8 cellular contexts compared by ENCODE assay signal in genomic region chr12:63779498-63780481, GRCh38. TPM values are rescaled to one million over a fixed set of nuclear protein-coding genes. Genes with fewer than 3 reads are reported as not detected.
DNase-seq lines count a peak whose midpoint lies in the region; ATAC-seq, FAIRE-seq and TF ChIP-seq lines count a peak whose summit lies in the region.

TSS of gene RXYLT1 (plus strand) at chr12:63779909. CDS start at chr12:63779961, 52 bp downstream.

- peak; percentile 97 for ATAC-seq in GM21423 (IDR thresholded peaks at IDR 0.05; ENCODE audit: unreplicated experiment)

- H3K9me3 ChIP-seq in HUES48 (ENCODE audit: control insufficient read depth, insufficient read depth, low read length) (no peaks in the 10 kb centered on the region), OCI-LY3 (ENCODE audit: insufficient read depth, low read length) (no peaks in the 10 kb centered on the region), endothelial cell of umbilical vein (replicated peaks; ENCODE audit: control insufficient read depth, insufficient read depth, low read length) (no peaks in the 10 kb centered on the region)

- no peaks in the 10 kb centered on the region for H3K9me1 ChIP-seq in endothelial cell of umbilical vein (replicated peaks; ENCODE audit: control insufficient read depth, extremely low read depth, insufficient read depth, low read length)

- H3K4me1 ChIP-seq in HUES48 (ENCODE audit: control insufficient read depth, insufficient read depth, low read length): peaks cover 8% of the 10 kb centered on the region; the same call in 1 of the 2 replicates
- H3K4me1 ChIP-seq in OCI-LY3 (ENCODE audit: low read length): peaks cover 16% of the 10 kb centered on the region
- H3K4me1 ChIP-seq in endothelial cell of umbilical vein (ENCODE audit: control insufficient read depth, extremely low read depth, insufficient read depth, low read length): peaks cover 12% of the 10 kb centered on the region

- H3K27me3 ChIP-seq in HUES48 (ENCODE audit: control insufficient read depth, insufficient read depth, low read length) (no peaks in the 10 kb centered on the region), OCI-LY3 (ENCODE audit: low read depth, low read length) (no peaks in the 10 kb centered on the region), endothelial cell of umbilical vein (ENCODE audit: control insufficient read depth in 2 of 2, insufficient read depth in 2 of 2, low read length in 2 of 2) (peaks cover 8 to 29% of the 10 kb centered on the region in 2 experiments)

- TSS peak; percentile 62 for BruUV-seq in endothelial cell of umbilical vein (replicated peaks; lab: Mats Ljungman, UMichigan)

- POLR2A ChIA-PET in endothelial cell of umbilical vein (lab: Charles Lee): no interaction called here

- TF ChIP-seq POLR2A in endothelial cell of umbilical vein (IDR thresholded peaks at IDR 0.05; ENCODE audit: low read depth, low read length): peak; percentile 75

- FAIRE-seq in D721Med (lab: Jason Lieb, UNC) (no peak), endothelial cell of umbilical vein (lab: Jason Lieb, UNC) (peak; percentile 84)

- no peaks in the 10 kb centered on the region for H4K20me1 ChIP-seq in OCI-LY3 (ENCODE audit: insufficient read depth, low read length)
- no peaks in the 10 kb centered on the region for H4K20me1 ChIP-seq in endothelial cell of umbilical vein (replicated peaks; ENCODE audit: control insufficient read depth, extremely low read depth, insufficient read depth, low read length)

- DNase-seq in D721Med (ENCODE audit: insufficient read length, low spot score): peak; percentile 45
- peak; percentile 74 for DNase-seq in activated T-cell treated with anti-CD3 and anti-CD28 coated beads for 1 hour (ENCODE audit: low read depth)
- DNase-seq in endothelial cell of umbilical vein (ENCODE audit: low read depth, low spot score): peak; percentile 82
- peak; percentile 65 for DNase-seq in middle frontal gyrus (ENCODE audit: extremely low spot score, low spot score)
- peak; percentile 73 to 77 for DNase-seq in stimulated activated CD8-positive, alpha-beta memory T cell treated with anti-CD3 and anti-CD28 coated beads, Interleukin-4, amount 100 ng/mL, for 1 hour (ENCODE audit: low read depth in 2 of 2, low spot score in 1 of 2)

- H3K4me2 ChIP-seq in OCI-LY3 (ENCODE audit: low read length): peak within 1 kb of the TSS; percentile 90
- H3K4me2 ChIP-seq in endothelial cell of umbilical vein (ENCODE audit: insufficient read depth, low read length): peak within 1 kb of the TSS; percentile 88

- dilution Hi-C loops in endothelial cell of umbilical vein (cut with MboI; ENCODE audit: extremely low pct_ligation_motif_present, low sequenced_read_pairs): no loop called here

- H3K27ac ChIP-seq in HUES48 (ENCODE audit: low read depth, low read length) (peak within 1 kb of the TSS; percentile 88), OCI-LY3 (ENCODE audit: low read length) (peak within 1 kb of the TSS; percentile 62), endothelial cell of umbilical vein (ENCODE audit: insufficient read depth, low read depth, low read length) (peak within 1 kb of the TSS; percentile 77)

- H3K9ac ChIP-seq in HUES48 (ENCODE audit: low read depth, low read length) (peak within 1 kb of the TSS; percentile 93), OCI-LY3 (ENCODE audit: low read length) (peak within 1 kb of the TSS; percentile 80), endothelial cell of umbilical vein (replicated peaks; ENCODE audit: extremely low read depth, insufficient read depth, low read length) (peak within 1 kb of the TSS; percentile 73)

- intact Hi-C loops in endothelial cell of umbilical vein (cut with micrococcal nuclease): loop anchor here (5.0 kb wide), 2 partner anchors 357 to 487 kb away; no protein-coding TSS in a partner anchor

- peaks cover 31% of the 10 kb centered on the region for H3K36me3 ChIP-seq in HUES48 (ENCODE audit: control insufficient read depth, insufficient read depth, low read length)
- peaks cover 17% of the 10 kb centered on the region for H3K36me3 ChIP-seq in OCI-LY3 (replicated peaks; ENCODE audit: low read depth, low read length)
- peaks cover 0 to 2% of the 10 kb centered on the region in 2 experiments for H3K36me3 ChIP-seq in endothelial cell of umbilical vein (ENCODE audit: control insufficient read depth in 2 of 2, extremely low read depth in 1 of 2, insufficient read depth in 2 of 2, low read length in 2 of 2)

- H2AFZ ChIP-seq in OCI-LY3 (ENCODE audit: low read depth, low read length) (peak within 1 kb of the TSS; percentile 97), endothelial cell of umbilical vein (ENCODE audit: low read depth, low read length) (peak within 1 kb of the TSS; percentile 98)

- peak within 1 kb of the TSS; percentile 97 for H3K4me3 ChIP-seq in HUES48 (ENCODE audit: low read depth, low read length)
- H3K4me3 ChIP-seq in OCI-LY3 (ENCODE audit: low read length): peak within 1 kb of the TSS; percentile 83
- peak within 1 kb of the TSS; percentile 60 to 81 (median 74) for H3K4me3 ChIP-seq in endothelial cell of umbilical vein (replicated peaks in 1 of 3; ENCODE audit: insufficient read depth in 1 of 3, low read depth in 1 of 3, low read length in 3 of 3)

- H3K79me2 ChIP-seq in OCI-LY3 (ENCODE audit: low read length) (peaks cover 10% of the 10 kb centered on the region), endothelial cell of umbilical vein (ENCODE audit: control insufficient read depth, insufficient read depth, low read length) (no peaks in the 10 kb centered on the region)

- CTCF ChIA-PET in endothelial cell of umbilical vein (lab: Charles Lee): no interaction called here

- no peak for TF ChIP-seq CTCF in D721Med (IDR thresholded peaks at IDR 0.05; ENCODE audit: insufficient read depth, missing control alignments)
- TF ChIP-seq CTCF in OCI-LY3 (IDR thresholded peaks at IDR 0.05; ENCODE audit: low read depth, low read length): no peak
- no peak for TF ChIP-seq CTCF in endothelial cell of umbilical vein (IDR thresholded peaks at IDR 0.05; ENCODE audit: extremely low read depth in 1 of 2, insufficient read depth in 1 of 2, low read depth in 1 of 2, low read length in 2 of 2)

TF ChIP-seq in endothelial cell of umbilical vein, 7 proteins besides CTCF, POLR2A, EP300 and RAD21:
- no peak for TF ChIP-seq GATA2 (IDR thresholded peaks at IDR 0.05; ENCODE audit: insufficient read depth, insufficient read length, low read depth, low read length)
- peak; percentile 13 for TF ChIP-seq FOS (IDR thresholded peaks at IDR 0.05; ENCODE audit: borderline replicate concordance, insufficient read depth, low read length)
- no peak for TF ChIP-seq JUN (IDR thresholded peaks at IDR 0.05; ENCODE audit: borderline replicate concordance, insufficient read depth, insufficient read length, low read depth)
- peak; percentile 90 for TF ChIP-seq MAX (IDR thresholded peaks at IDR 0.05; ENCODE audit: insufficient read depth, insufficient read length)
- TF ChIP-seq MYC (IDR thresholded peaks at IDR 0.05; ENCODE audit: low read depth, low read length): no peak
- TF ChIP-seq POLR2AphosphoS5 (IDR thresholded peaks at IDR 0.05; ENCODE audit: insufficient read depth, low read depth, low read length): peak; percentile 84
- TF ChIP-seq EZH2 (IDR thresholded peaks at IDR 0.05; ENCODE audit: borderline replicate concordance, low read depth, low read length, severe bottlenecking): no peak

RNA-seq across cellular contexts. Expression of gene RXYLT1, which starts in this region (rescaled TPM):
- 13.1 and 15.8 TPM in 2 replicates for total RNA-seq in endothelial cell of umbilical vein
- polyA plus RNA-seq in endothelial cell of umbilical vein: 5.3 and 8.1 TPM in 2 replicates
- polyA plus RNA-seq in endothelial cell of umbilical vein (2011; cell fraction: cytosol; rRNA removed): 10.8 and 12.2 TPM in 2 replicates
- polyA plus RNA-seq in endothelial cell of umbilical vein (2011; cell fraction: nucleus; rRNA removed): 7.4 and 10.6 TPM in 2 replicates
- polyA plus RNA-seq in endothelial cell of umbilical vein (2012): 13.5 and 16.5 TPM in 2 replicates
- polyA minus RNA-seq in endothelial cell of umbilical vein: 4.5 and 5.8 TPM in 2 replicates
- polyA minus RNA-seq in endothelial cell of umbilical vein (2011; cell fraction: cytosol; rRNA and poly(A)+ RNA removed): 3.8 TPM
- 11.7 and 13.6 TPM in 2 replicates for polyA minus RNA-seq in endothelial cell of umbilical vein (2011; cell fraction: nucleus; rRNA and poly(A)+ RNA removed)

Comparison
In these comparisons a context has a peak if more than half of its experiments do, and no peak if none do; other contexts are left out.
1. Peak in every context shown above with its lines: DNase-seq, ATAC-seq, H3K4me3 ChIP-seq and H3K27ac ChIP-seq.